13 cellular contexts compared by ENCODE assay signal in genomic region chr2:227082286-227082685, GRCh38.
DNase-seq lines count a peak whose midpoint lies in the region; ATAC-seq and TF ChIP-seq lines count a peak whose summit lies in the region.
"Had no signal": no experiment of that assay in that cellular context is flagged by ENCODE, and none has a peak within 500 bp of the region (broad histone marks: within the 10 kb centered on the region; RNA-seq: fewer than 3 reads in every experiment).

No MANE protein-coding gene starts in this region.

- H3K4me3 ChIP-seq in upper lobe of right lung = no peak overlapping the region
- H3K4me3 ChIP-seq: A549, colonic mucosa had no signal

- DNase-seq in stimulated activated naive CD8-positive, alpha-beta T cell treated with anti-CD3 and anti-CD28 coated beads, Interleukin-15, amount 100 ng/mL, for 72 hours = no peak
- no peak for DNase-seq in stimulated activated naive CD8-positive, alpha-beta T cell treated with anti-CD3 and anti-CD28 coated beads, Interleukin-15, Interleukin-2, amounts not matched to agents 100 U/mL and 50 U/mL, for 24 hours
- no peak for DNase-seq in erythroblast (lab: John Stamatoyannopoulos, UW)
- no peak for DNase-seq in RPMI8226
- DNase-seq in GM10266 (ENCODE audit: extremely low spot score) = no peak
- DNase-seq in upper lobe of right lung = no peak
- DNase-seq: activated naive CD8-positive, alpha-beta T cell treated with anti-CD3 and anti-CD28 coated beads, Interleukin-2, amount 50 U/mL, for 24 hours; colonic mucosa; NCI-H1930 had no signal

- H3K4me3 Mint-ChIP-seq in stimulated activated naive CD8-positive, alpha-beta T cell treated with anti-CD3 and anti-CD28 coated beads, Interleukin-15, amount 100 ng/mL, for 72 hours = no peak overlapping the region
- H3K4me3 Mint-ChIP-seq: activated naive CD8-positive, alpha-beta T cell treated with anti-CD3 and anti-CD28 coated beads, Interleukin-2, amount 50 U/mL, for 24 hours; neural crest cell had no signal

- H3K27me3 Mint-ChIP-seq in stimulated activated naive CD8-positive, alpha-beta T cell treated with anti-CD3 and anti-CD28 coated beads, Interleukin-15, amount 100 ng/mL, for 72 hours = peaks cover 18% of the 10 kb centered on the region

- H3K4me1 ChIP-seq in upper lobe of right lung = no peaks in the 10 kb centered on the region
- H3K4me1 ChIP-seq: A549, colonic mucosa had no signal

- H3K27me3 ChIP-seq in upper lobe of right lung = no peaks in the 10 kb centered on the region
- H3K27me3 ChIP-seq: colonic mucosa had no signal

- H3K27ac Mint-ChIP-seq in stimulated activated naive CD8-positive, alpha-beta T cell treated with anti-CD3 and anti-CD28 coated beads, Interleukin-15, amount 100 ng/mL, for 72 hours = no peak overlapping the region
- H3K27ac Mint-ChIP-seq: activated naive CD8-positive, alpha-beta T cell treated with anti-CD3 and anti-CD28 coated beads, Interleukin-2, amount 50 U/mL, for 24 hours had no signal

- H3K36me3 ChIP-seq in upper lobe of right lung = no peaks in the 10 kb centered on the region
- H3K36me3 ChIP-seq: colonic mucosa had no signal

- H3K9me3 ChIP-seq in upper lobe of right lung = no peaks in the 10 kb centered on the region
- H3K9me3 ChIP-seq: A549, colonic mucosa had no signal

- intact Hi-C loops in upper lobe of right lung (cut with DNase I) = no loop called here

- H3K27ac ChIP-seq in upper lobe of right lung = no peak overlapping the region
- H3K27ac ChIP-seq: A549, colonic mucosa had no signal

- TF ChIP-seq CTCF in GM10266 (IDR thresholded peaks at IDR 0.05; ENCODE audit: control insufficient read depth, insufficient read depth, low read depth, missing control alignments) = no peak
- no peak for TF ChIP-seq CTCF in upper lobe of right lung (IDR thresholded peaks at IDR 0.05)

- no peak for TF ChIP-seq POLR2A in erythroblast (IDR thresholded peaks at IDR 0.05; ENCODE audit: low read length)

- no peaks in the 10 kb centered on the region for H3K9me3 Mint-ChIP-seq in stimulated activated naive CD8-positive, alpha-beta T cell treated with anti-CD3 and anti-CD28 coated beads, Interleukin-15, amount 100 ng/mL, for 72 hours
- H3K9me3 Mint-ChIP-seq: activated naive CD8-positive, alpha-beta T cell treated with anti-CD3 and anti-CD28 coated beads, Interleukin-2, amount 50 U/mL, for 24 hours had no signal

- peak; percentile 56 for ATAC-seq in stimulated activated naive CD8-positive, alpha-beta T cell treated with anti-CD3 and anti-CD28 coated beads, Interleukin-15, amount 100 ng/mL, for 72 hours
- ATAC-seq in stimulated activated naive CD8-positive, alpha-beta T cell treated with anti-CD3 and anti-CD28 coated beads, Interleukin-15, Interleukin-2, amounts not matched to agents 100 U/mL and 50 U/mL, for 24 hours = no peak
- ATAC-seq in HG02588 (IDR thresholded peaks at IDR 0.05; ENCODE audit: unreplicated experiment) = peak; percentile 99
- peak; percentile 99 for ATAC-seq in HG03342 (IDR thresholded peaks at IDR 0.05; ENCODE audit: unreplicated experiment)
- ATAC-seq in upper lobe of right lung = no peak
- ATAC-seq: A549; activated naive CD8-positive, alpha-beta T cell treated with anti-CD3 and anti-CD28 coated beads, Interleukin-2, amount 50 U/mL, for 24 hours had no signal

- no peaks in the 10 kb centered on the region for H3K4me1 Mint-ChIP-seq in stimulated activated naive CD8-positive, alpha-beta T cell treated with anti-CD3 and anti-CD28 coated beads, Interleukin-15, amount 100 ng/mL, for 72 hours
- H3K4me1 Mint-ChIP-seq: activated naive CD8-positive, alpha-beta T cell treated with anti-CD3 and anti-CD28 coated beads, Interleukin-2, amount 50 U/mL, for 24 hours; neural crest cell had no signal

Comparison
In these comparisons a context has a peak if more than half of its experiments do, and no peak if none do; other contexts are left out.
1. ATAC-seq: peak in stimulated activated naive CD8-positive, alpha-beta T cell treated with anti-CD3 and anti-CD28 coated beads, Interleukin-15, amount 100 ng/mL, for 72 hours (single experiment), HG02588 (single experiment) and HG03342 (single experiment); none in stimulated activated naive CD8-positive, alpha-beta T cell treated with anti-CD3 and anti-CD28 coated beads, Interleukin-15, Interleukin-2, amounts not matched to agents 100 U/mL and 50 U/mL, for 24 hours (single experiment) and upper lobe of right lung (single experiment).